8 cellular contexts compared by ENCODE assay signal in the genomic region with DNA sequence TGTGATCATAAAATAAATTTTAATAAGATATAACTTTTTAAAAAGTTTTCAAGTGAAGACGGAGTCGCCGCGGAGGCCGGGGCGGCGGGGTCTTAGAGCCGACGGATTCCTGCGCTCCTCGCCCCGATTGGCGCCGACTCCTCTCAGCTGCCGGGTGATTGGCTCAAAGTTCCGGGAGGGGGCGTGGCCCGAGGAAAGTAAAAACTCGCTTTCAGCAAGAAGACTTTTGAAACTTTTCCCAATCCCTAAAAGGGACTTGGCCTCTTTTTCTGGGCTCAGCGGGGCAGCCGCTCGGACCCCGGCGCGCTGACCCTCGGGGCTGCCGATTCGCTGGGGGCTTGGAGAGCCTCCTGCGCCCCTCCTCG. TPM values are rescaled to one million over a fixed set of nuclear protein-coding genes. Genes with fewer than 3 reads are reported as not detected.
A peak's percentile ranks its signal among the peaks of the same experiment; 100 is the strongest.
DNase-seq lines count a peak whose midpoint lies in the region; FAIRE-seq and TF ChIP-seq lines count a peak whose summit lies in the region.

A gene (plus strand): TSS at position 229 of the 365 bp plus-strand sequence. CDS start 507 bp downstream, outside the sequence.

- H3K4ac ChIP-seq in mesenchymal stem cell (ENCODE audit: low read depth in 1 of 2, low read length in 2 of 2) = peak within 1 kb of the TSS; percentile 64 to 80

- under 1% methylated on average over 27 of the region's 30 CpGs for WGBS in mesenchymal stem cell
- 1 to 3% methylated on average over 19 to 30 of the region's 30 CpGs for WGBS in testis, 2 donors

- intact Hi-C loops in activated CD4-positive, alpha-beta T cell treated with anti-CD3 and anti-CD28 coated beads, Interleukin-2, amount 10 ng/mL, durations not matched to agents 24 days and 14 days (cut with micrococcal nuclease) = loop anchor here (10.0 kb wide), 1 partner anchor 1068 kb away; no protein-coding TSS in a partner anchor
- intact Hi-C loops in testis (cut with DNase I; ENCODE audit: low total_unique reads) = loop anchor here (5.0 kb wide), 1 partner anchor 491 kb away; no protein-coding TSS in a partner anchor

- H2AFZ ChIP-seq in mesenchymal stem cell (ENCODE audit: low read depth, low read length) = no peak within 1 kb of the TSS

- H3K79me1 ChIP-seq in mesenchymal stem cell (replicated peaks; ENCODE audit: low read length, poor library complexity, severe bottlenecking) = peaks cover 4% of the 10 kb centered on the region

- peak within 1 kb of the TSS; percentile 79 for H2BK120ac ChIP-seq in mesenchymal stem cell (ENCODE audit: low read depth, low read length)

- H2BK15ac ChIP-seq in mesenchymal stem cell (ENCODE audit: low read depth, poor library complexity, severe bottlenecking) = peak within 1 kb of the TSS; percentile 90

- peak within 1 kb of the TSS; percentile 79 to 96 for H3K23ac ChIP-seq in mesenchymal stem cell (ENCODE audit: low read length in 2 of 2)

- H2AK5ac ChIP-seq in mesenchymal stem cell (ENCODE audit: low read length, severe bottlenecking) = peak within 1 kb of the TSS; percentile 72

- peak within 1 kb of the TSS; percentile 75 to 91 for H3K18ac ChIP-seq in mesenchymal stem cell (ENCODE audit: low read depth in 1 of 2, low read length in 2 of 2)

- H3K4me3 ChIP-seq in mesenchymal stem cell (ENCODE audit: insufficient read depth in 1 of 2, low read depth in 1 of 2, low read length in 2 of 2) (peak within 1 kb of the TSS; percentile 86 to 90), testis (peak within 1 kb of the TSS; percentile 54 to 71)

- DNase-seq in GOT3 (lab: John Stamatoyannopoulos, UW) = peak; percentile 76
- peak; percentile 82 for DNase-seq in activated CD4-positive, alpha-beta T cell treated with anti-CD3 and anti-CD28 coated beads, Interleukin-2, amount 10 ng/mL, durations not matched to agents 24 days and 14 days
- DNase-seq in mesenchymal stem cell = peak; percentile 93
- peak; percentile 91 for DNase-seq in testis
- DNase-seq in NOMO-1 treated with dmso at 0.1 percent for 144 hours (lab: John Stamatoyannopoulos, UW; ENCODE audit: unreplicated experiment) = no peak
- no peak for DNase-seq in HuH-7 (ENCODE audit: low spot score)
- no peak for DNase-seq in hippocampal formation (lab: John Stamatoyannopoulos, UW)

- H3K27ac Mint-ChIP-seq in activated CD4-positive, alpha-beta T cell treated with anti-CD3 and anti-CD28 coated beads, Interleukin-2, amount 10 ng/mL, durations not matched to agents 24 days and 14 days = peak within 1 kb of the TSS; percentile 62

- peak; percentile 70 for FAIRE-seq in endometrium (lab: Jason Lieb, UNC)

- H3K4me3 Mint-ChIP-seq in activated CD4-positive, alpha-beta T cell treated with anti-CD3 and anti-CD28 coated beads, Interleukin-2, amount 10 ng/mL, durations not matched to agents 24 days and 14 days = peak within 1 kb of the TSS; percentile 15

- peak within 1 kb of the TSS; percentile 86 for H2BK5ac ChIP-seq in mesenchymal stem cell (ENCODE audit: low read depth, low read length, poor library complexity, severe bottlenecking)

- peak within 1 kb of the TSS; percentile 95 for H3K4me2 ChIP-seq in mesenchymal stem cell (ENCODE audit: low read length, poor library complexity, severe bottlenecking)

- peaks cover 65% of the 10 kb centered on the region for H3K27me3 Mint-ChIP-seq in activated CD4-positive, alpha-beta T cell treated with anti-CD3 and anti-CD28 coated beads, Interleukin-2, amount 10 ng/mL, durations not matched to agents 24 days and 14 days

- no peaks in the 10 kb centered on the region for H3K9me3 ChIP-seq in mesenchymal stem cell (ENCODE audit: control insufficient read depth, low read length)
- H3K9me3 ChIP-seq in testis = no peaks in the 10 kb centered on the region

- H3K4me1 Mint-ChIP-seq in activated CD4-positive, alpha-beta T cell treated with anti-CD3 and anti-CD28 coated beads, Interleukin-2, amount 10 ng/mL, durations not matched to agents 24 days and 14 days = peaks cover 7% of the 10 kb centered on the region

- peak within 1 kb of the TSS in 1 of 2 experiments; percentile 30 for H3K14ac ChIP-seq in mesenchymal stem cell (ENCODE audit: low read length in 2 of 2)

- H3K36me3 ChIP-seq in mesenchymal stem cell (ENCODE audit: control insufficient read depth in 1 of 2, insufficient read depth in 2 of 2, low read depth in 1 of 2, low read length in 2 of 2) (peaks cover 0 to 18% of the 10 kb centered on the region in 2 experiments), testis (ENCODE audit: low read depth, missing control alignments) (no peaks in the 10 kb centered on the region)

- H4K91ac ChIP-seq in mesenchymal stem cell (ENCODE audit: low read length) = peak within 1 kb of the TSS; percentile 75

- H3K4me1 ChIP-seq in mesenchymal stem cell (ENCODE audit: control insufficient read depth, insufficient read depth, low read depth, low read length) (peaks cover 8% of the 10 kb centered on the region), testis (peaks cover 4% of the 10 kb centered on the region)

- no peak for TF ChIP-seq POLR2A in testis (IDR thresholded peaks at IDR 0.05)

- H3K36me3 Mint-ChIP-seq in activated CD4-positive, alpha-beta T cell treated with anti-CD3 and anti-CD28 coated beads, Interleukin-2, amount 10 ng/mL, durations not matched to agents 24 days and 14 days (ENCODE audit: low read depth) = no peaks in the 10 kb centered on the region

- no peak for TF ChIP-seq CTCF in testis (IDR thresholded peaks at IDR 0.05)

- peak within 1 kb of the TSS; percentile 88 for H3K9ac ChIP-seq in mesenchymal stem cell (ENCODE audit: low read length)

- H3K27ac ChIP-seq in mesenchymal stem cell (ENCODE audit: low read length, poor library complexity, severe bottlenecking) (peak within 1 kb of the TSS; percentile 97), testis (peak within 1 kb of the TSS; percentile 79 to 82)

- H4K8ac ChIP-seq in mesenchymal stem cell (ENCODE audit: low read length) = peak within 1 kb of the TSS; percentile 64

- H3K27me3 ChIP-seq in mesenchymal stem cell (ENCODE audit: control insufficient read depth in 1 of 2, insufficient read depth in 1 of 2, low read length in 2 of 2) = peaks cover 0 to 59% of the 10 kb centered on the region in 2 experiments
- H3K27me3 ChIP-seq in testis = no peaks in the 10 kb centered on the region

- no peaks in the 10 kb centered on the region for H3K9me3 Mint-ChIP-seq in activated CD4-positive, alpha-beta T cell treated with anti-CD3 and anti-CD28 coated beads, Interleukin-2, amount 10 ng/mL, durations not matched to agents 24 days and 14 days

- H2BK12ac ChIP-seq in mesenchymal stem cell (ENCODE audit: low read length in 2 of 2) = peak within 1 kb of the TSS in 1 of 2 experiments; percentile 78

RNA-seq across cellular contexts. Expression of the gene that starts here (rescaled TPM):
- not detected in 2 replicates for total RNA-seq in activated CD4-positive, alpha-beta T cell treated with anti-CD3 and anti-CD28 coated beads, Interleukin-2, amount 10 ng/mL, durations not matched to agents 24 days and 14 days
- 2.7 TPM for polyA plus RNA-seq in mesenchymal stem cell (2013, experiment 1 of 2)
- 2.8 TPM for polyA plus RNA-seq in mesenchymal stem cell (2013, experiment 2 of 2)
- total RNA-seq in testis = 10 to 100 TPM in 1 of 2 donors, 1 to 10 TPM in 1; 7.6 to 11.2 TPM
- 3.9 TPM for polyA plus RNA-seq in testis (ENCODE audit: insufficient read depth, low read depth, low replicate concordance)

Comparison
In these comparisons a context has a peak if more than half of its experiments do, and no peak if none do; other contexts are left out.
1. Peak in DNase-seq in activated CD4-positive, alpha-beta T cell treated with anti-CD3 and anti-CD28 coated beads, Interleukin-2, amount 10 ng/mL, durations not matched to agents 24 days and 14 days; RNA of the gene not detected or under 1 TPM.
2. DNase-seq: peak in GOT3 (single experiment), mesenchymal stem cell (single experiment) and testis (single experiment); none in NOMO-1 treated with dmso at 0.1 percent for 144 hours (single experiment), HuH-7 (single experiment) and hippocampal formation (0 of 2).